ENCODE assay signal across 1 cellular context in the genomic region with DNA sequence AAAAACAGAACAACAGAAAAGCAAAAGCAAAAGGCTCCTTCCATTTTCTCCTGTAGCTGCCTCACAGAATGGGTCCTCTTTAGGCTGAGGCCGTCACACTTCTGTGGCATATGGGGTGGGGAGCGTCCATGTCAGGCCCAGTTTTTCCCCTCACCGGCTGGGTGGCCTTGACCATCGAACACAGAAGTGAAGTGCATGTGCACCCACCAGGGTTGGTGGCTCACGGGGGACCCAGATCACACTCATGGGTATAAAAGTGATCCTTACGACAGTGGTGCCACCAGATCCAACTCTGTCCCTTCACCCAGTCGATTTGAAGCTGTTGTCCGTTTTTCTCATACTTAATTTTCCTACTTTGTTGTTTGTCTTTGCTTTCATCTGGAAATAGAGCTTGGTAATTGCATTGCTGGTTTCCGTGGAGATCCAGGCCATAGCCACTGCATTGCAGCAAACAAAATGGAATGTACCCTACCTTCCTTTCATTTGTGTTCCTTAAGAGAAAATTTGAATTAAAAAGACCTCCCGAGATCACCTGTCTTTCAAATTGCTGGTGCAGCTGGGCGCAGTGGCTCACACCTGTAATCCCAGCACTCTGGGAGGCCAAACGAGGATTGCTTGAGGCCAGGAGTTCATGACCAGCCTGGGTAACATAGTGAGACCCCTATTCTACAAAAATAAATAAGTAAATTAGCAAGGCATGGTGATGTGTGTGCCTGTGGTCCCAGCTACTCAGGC.
A peak's percentile ranks its signal among the peaks of the same experiment; 100 is the strongest.
TF ChIP-seq lines count a peak whose summit lies in the region.

No MANE protein-coding gene starts in this region.

TF ChIP-seq in H1, 55 proteins besides CTCF, POLR2A, EP300 and RAD21:
- TF ChIP-seq CHD1 (IDR thresholded peaks at IDR 0.05; ENCODE audit: low read depth, low read length) (no peak), POLR2AphosphoS5 (IDR thresholded peaks at IDR 0.05; ENCODE audit: low read depth, low read length) (no peak), RBBP5 (IDR thresholded peaks at IDR 0.05; ENCODE audit: borderline replicate concordance, low read depth, low read length) (0 out of 2 replicates have a peak, but pooled peaks have one; percentile 37), HDAC2 (IDR thresholded peaks at IDR 0.05; ENCODE audit: borderline replicate concordance in 1 of 2, low read depth in 2 of 2, low read length in 2 of 2) (0 out of 4 replicates have a peak, but pooled peaks of 1 of the 2 experiments have one; percentile 43), TCF12 (IDR thresholded peaks at IDR 0.05; ENCODE audit: low read depth, low read length) (peak; percentile 97), KDM1A (IDR thresholded peaks at IDR 0.05; ENCODE audit: borderline replicate concordance, low read length) (peak; percentile 56; the same call in 1 of the 2 replicates), CREB1 (IDR thresholded peaks at IDR 0.05) (0 out of 2 replicates have a peak, but pooled peaks have one; percentile 30), TEAD4 (IDR thresholded peaks at IDR 0.05; ENCODE audit: low read depth, low read length) (peak; percentile 80; the same call in 1 of the 2 replicates), HDAC6 (IDR thresholded peaks at IDR 0.05; ENCODE audit: low read depth, low read length) (no peak), BCL11A (IDR thresholded peaks at IDR 0.05; ENCODE audit: low read depth in 2 of 2, low read length in 2 of 2) (peak in 1 of 2 experiments; percentile 28), FOSL1 (IDR thresholded peaks at IDR 0.05; ENCODE audit: insufficient read depth, low read depth, low read length) (no peak), RXRA (IDR thresholded peaks at IDR 0.05; ENCODE audit: insufficient read depth, low read depth, low read length) (peak; percentile 65; the same call in 1 of the 2 replicates)
- TF ChIP-seq, protein P1, sequence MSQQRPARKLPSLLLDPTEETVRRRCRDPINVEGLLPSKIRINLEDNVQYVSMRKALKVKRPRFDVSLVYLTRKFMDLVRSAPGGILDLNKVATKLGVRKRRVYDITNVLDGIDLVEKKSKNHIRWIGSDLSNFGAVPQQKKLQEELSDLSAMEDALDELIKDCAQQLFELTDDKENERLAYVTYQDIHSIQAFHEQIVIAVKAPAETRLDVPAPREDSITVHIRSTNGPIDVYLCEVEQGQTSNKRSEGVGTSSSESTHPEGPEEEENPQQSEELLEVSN (IDR thresholded peaks at IDR 0.05), result peak; percentile 30; the same call in 1 of the 2 replicates
- TF ChIP-seq, protein P2, sequence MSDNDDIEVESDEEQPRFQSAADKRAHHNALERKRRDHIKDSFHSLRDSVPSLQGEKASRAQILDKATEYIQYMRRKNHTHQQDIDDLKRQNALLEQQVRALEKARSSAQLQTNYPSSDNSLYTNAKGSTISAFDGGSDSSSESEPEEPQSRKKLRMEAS (IDR thresholded peaks at IDR 0.05), result peak; percentile 51
- TF ChIP-seq, protein P3, sequence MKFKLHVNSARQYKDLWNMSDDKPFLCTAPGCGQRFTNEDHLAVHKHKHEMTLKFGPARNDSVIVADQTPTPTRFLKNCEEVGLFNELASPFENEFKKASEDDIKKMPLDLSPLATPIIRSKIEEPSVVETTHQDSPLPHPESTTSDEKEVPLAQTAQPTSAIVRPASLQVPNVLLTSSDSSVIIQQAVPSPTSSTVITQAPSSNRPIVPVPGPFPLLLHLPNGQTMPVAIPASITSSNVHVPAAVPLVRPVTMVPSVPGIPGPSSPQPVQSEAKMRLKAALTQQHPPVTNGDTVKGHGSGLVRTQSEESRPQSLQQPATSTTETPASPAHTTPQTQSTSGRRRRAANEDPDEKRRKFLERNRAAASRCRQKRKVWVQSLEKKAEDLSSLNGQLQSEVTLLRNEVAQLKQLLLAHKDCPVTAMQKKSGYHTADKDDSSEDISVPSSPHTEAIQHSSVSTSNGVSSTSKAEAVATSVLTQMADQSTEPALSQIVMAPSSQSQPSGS (IDR thresholded peaks at IDR 0.05; ENCODE audit: low read length), result 0 out of 2 replicates have a peak, but pooled peaks have one; percentile 38
- TF ChIP-seq, protein P4, sequence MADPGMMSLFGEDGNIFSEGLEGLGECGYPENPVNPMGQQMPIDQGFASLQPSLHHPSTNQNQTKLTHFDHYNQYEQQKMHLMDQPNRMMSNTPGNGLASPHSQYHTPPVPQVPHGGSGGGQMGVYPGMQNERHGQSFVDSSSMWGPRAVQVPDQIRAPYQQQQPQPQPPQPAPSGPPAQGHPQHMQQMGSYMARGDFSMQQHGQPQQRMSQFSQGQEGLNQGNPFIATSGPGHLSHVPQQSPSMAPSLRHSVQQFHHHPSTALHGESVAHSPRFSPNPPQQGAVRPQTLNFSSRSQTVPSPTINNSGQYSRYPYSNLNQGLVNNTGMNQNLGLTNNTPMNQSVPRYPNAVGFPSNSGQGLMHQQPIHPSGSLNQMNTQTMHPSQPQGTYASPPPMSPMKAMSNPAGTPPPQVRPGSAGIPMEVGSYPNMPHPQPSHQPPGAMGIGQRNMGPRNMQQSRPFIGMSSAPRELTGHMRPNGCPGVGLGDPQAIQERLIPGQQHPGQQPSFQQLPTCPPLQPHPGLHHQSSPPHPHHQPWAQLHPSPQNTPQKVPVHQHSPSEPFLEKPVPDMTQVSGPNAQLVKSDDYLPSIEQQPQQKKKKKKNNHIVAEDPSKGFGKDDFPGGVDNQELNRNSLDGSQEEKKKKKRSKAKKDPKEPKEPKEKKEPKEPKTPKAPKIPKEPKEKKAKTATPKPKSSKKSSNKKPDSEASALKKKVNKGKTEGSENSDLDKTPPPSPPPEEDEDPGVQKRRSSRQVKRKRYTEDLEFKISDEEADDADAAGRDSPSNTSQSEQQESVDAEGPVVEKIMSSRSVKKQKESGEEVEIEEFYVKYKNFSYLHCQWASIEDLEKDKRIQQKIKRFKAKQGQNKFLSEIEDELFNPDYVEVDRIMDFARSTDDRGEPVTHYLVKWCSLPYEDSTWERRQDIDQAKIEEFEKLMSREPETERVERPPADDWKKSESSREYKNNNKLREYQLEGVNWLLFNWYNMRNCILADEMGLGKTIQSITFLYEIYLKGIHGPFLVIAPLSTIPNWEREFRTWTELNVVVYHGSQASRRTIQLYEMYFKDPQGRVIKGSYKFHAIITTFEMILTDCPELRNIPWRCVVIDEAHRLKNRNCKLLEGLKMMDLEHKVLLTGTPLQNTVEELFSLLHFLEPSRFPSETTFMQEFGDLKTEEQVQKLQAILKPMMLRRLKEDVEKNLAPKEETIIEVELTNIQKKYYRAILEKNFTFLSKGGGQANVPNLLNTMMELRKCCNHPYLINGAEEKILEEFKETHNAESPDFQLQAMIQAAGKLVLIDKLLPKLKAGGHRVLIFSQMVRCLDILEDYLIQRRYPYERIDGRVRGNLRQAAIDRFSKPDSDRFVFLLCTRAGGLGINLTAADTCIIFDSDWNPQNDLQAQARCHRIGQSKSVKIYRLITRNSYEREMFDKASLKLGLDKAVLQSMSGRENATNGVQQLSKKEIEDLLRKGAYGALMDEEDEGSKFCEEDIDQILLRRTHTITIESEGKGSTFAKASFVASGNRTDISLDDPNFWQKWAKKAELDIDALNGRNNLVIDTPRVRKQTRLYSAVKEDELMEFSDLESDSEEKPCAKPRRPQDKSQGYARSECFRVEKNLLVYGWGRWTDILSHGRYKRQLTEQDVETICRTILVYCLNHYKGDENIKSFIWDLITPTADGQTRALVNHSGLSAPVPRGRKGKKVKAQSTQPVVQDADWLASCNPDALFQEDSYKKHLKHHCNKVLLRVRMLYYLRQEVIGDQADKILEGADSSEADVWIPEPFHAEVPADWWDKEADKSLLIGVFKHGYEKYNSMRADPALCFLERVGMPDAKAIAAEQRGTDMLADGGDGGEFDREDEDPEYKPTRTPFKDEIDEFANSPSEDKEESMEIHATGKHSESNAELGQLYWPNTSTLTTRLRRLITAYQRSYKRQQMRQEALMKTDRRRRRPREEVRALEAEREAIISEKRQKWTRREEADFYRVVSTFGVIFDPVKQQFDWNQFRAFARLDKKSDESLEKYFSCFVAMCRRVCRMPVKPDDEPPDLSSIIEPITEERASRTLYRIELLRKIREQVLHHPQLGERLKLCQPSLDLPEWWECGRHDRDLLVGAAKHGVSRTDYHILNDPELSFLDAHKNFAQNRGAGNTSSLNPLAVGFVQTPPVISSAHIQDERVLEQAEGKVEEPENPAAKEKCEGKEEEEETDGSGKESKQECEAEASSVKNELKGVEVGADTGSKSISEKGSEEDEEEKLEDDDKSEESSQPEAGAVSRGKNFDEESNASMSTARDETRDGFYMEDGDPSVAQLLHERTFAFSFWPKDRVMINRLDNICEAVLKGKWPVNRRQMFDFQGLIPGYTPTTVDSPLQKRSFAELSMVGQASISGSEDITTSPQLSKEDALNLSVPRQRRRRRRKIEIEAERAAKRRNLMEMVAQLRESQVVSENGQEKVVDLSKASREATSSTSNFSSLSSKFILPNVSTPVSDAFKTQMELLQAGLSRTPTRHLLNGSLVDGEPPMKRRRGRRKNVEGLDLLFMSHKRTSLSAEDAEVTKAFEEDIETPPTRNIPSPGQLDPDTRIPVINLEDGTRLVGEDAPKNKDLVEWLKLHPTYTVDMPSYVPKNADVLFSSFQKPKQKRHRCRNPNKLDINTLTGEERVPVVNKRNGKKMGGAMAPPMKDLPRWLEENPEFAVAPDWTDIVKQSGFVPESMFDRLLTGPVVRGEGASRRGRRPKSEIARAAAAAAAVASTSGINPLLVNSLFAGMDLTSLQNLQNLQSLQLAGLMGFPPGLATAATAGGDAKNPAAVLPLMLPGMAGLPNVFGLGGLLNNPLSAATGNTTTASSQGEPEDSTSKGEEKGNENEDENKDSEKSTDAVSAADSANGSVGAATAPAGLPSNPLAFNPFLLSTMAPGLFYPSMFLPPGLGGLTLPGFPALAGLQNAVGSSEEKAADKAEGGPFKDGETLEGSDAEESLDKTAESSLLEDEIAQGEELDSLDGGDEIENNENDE (IDR thresholded peaks at IDR 0.05; ENCODE audit: insufficient replicate concordance, low read length), result peak; percentile 41
